Comparison of ENCODE assay signal across 10 cellular contexts in genomic region chr12:10607885-10608458, GRCh38. TPM values are rescaled to one million over a fixed set of nuclear protein-coding genes. Genes with fewer than 3 reads are reported as not detected.
DNase-seq lines count a peak whose midpoint lies in the region; ATAC-seq and TF ChIP-seq lines count a peak whose summit lies in the region.
"Had no signal": no experiment of that assay in that cellular context is flagged by ENCODE, and none has a peak within 500 bp of the region (broad histone marks: within the 10 kb centered on the region; RNA-seq: fewer than 3 reads in every experiment).

No MANE protein-coding gene starts in this region.

- H3K4me1 ChIP-seq in smooth muscle cell (ENCODE audit: low read depth): peaks cover 10% of the 10 kb centered on the region

- no peak for DNase-seq in natural killer cell treated with Interleukin-12 subunit alpha and Interleukin-12 subunit beta and Interleukin-15 and Interleukin-18, amount 100 ng/mL, for 72 hours (ENCODE audit: low spot score)
- DNase-seq in natural killer cell (no peak), MV-4-11 (lab: John Stamatoyannopoulos, UW) (peak; percentile 9), dermis blood vessel endothelial cell (peak; percentile 55), smooth muscle cell (lab: John Stamatoyannopoulos, UW; ENCODE audit: unreplicated experiment) (no peak), NCI-H524 treated with DMSO at 0.1 percent for 48 hours (lab: John Stamatoyannopoulos, UW) (no peak), foreskin melanocyte (no peak)
- DNase-seq: activated gamma-delta T cell, NCI-H187 had no signal

- H3K4me3 ChIP-seq in smooth muscle cell: no peak overlapping the region

- H3K4me3 Mint-ChIP-seq in natural killer cell treated with Interleukin-12 subunit alpha and Interleukin-12 subunit beta and Interleukin-15 and Interleukin-18, amount 100 ng/mL, for 72 hours: no peak overlapping the region
- no peak overlapping the region for H3K4me3 Mint-ChIP-seq in natural killer cell

- H3K4me1 Mint-ChIP-seq in natural killer cell treated with Interleukin-12 subunit alpha and Interleukin-12 subunit beta and Interleukin-15 and Interleukin-18, amount 100 ng/mL, for 72 hours (ENCODE audit: low read depth in 2 of 2): peaks cover 47 to 76% of the 10 kb centered on the region in 2 donors
- peaks cover 15 to 18% of the 10 kb centered on the region in 2 donors for H3K4me1 Mint-ChIP-seq in natural killer cell

- H3K36me3 Mint-ChIP-seq in natural killer cell treated with Interleukin-12 subunit alpha and Interleukin-12 subunit beta and Interleukin-15 and Interleukin-18, amount 100 ng/mL, for 72 hours: peaks cover 55% of the 10 kb centered on the region
- no peaks in the 10 kb centered on the region for H3K36me3 Mint-ChIP-seq in natural killer cell

- no peaks in the 10 kb centered on the region for H3K9me3 Mint-ChIP-seq in natural killer cell treated with Interleukin-12 subunit alpha and Interleukin-12 subunit beta and Interleukin-15 and Interleukin-18, amount 100 ng/mL, for 72 hours
- no peaks in the 10 kb centered on the region for H3K9me3 Mint-ChIP-seq in natural killer cell

- intact Hi-C loops in natural killer cell (cut with micrococcal nuclease): no loop called here

- no peak overlapping the region for H3K9ac ChIP-seq in smooth muscle cell (ENCODE audit: low read depth)

- H3F3A ChIP-seq in smooth muscle cell (ENCODE audit: low read depth): no peaks in the 10 kb centered on the region

- H3K27ac Mint-ChIP-seq in natural killer cell treated with Interleukin-12 subunit alpha and Interleukin-12 subunit beta and Interleukin-15 and Interleukin-18, amount 100 ng/mL, for 72 hours: peak overlapping the region; percentile 56 to 98
- H3K27ac Mint-ChIP-seq in natural killer cell: no peak overlapping the region

- peaks cover 16% of the 10 kb centered on the region for H3K79me2 ChIP-seq in smooth muscle cell (ENCODE audit: low read depth)

- H3K27ac ChIP-seq in smooth muscle cell (ENCODE audit: low read depth): no peak overlapping the region

- no peaks in the 10 kb centered on the region for H3K27me3 ChIP-seq in smooth muscle cell (ENCODE audit: low read depth)

- no peak overlapping the region for H3K4me2 ChIP-seq in smooth muscle cell

- TF ChIP-seq CTCF in natural killer cell (IDR thresholded peaks at IDR 0.05) (no peak), smooth muscle cell (IDR thresholded peaks at IDR 0.05; ENCODE audit: borderline replicate concordance, insufficient read depth, poor library complexity, severe bottlenecking) (peak; percentile 20)

- H3K36me3 ChIP-seq in smooth muscle cell (ENCODE audit: low read depth): peaks cover 15% of the 10 kb centered on the region

- no peak for ATAC-seq in natural killer cell treated with Interleukin-12 subunit alpha and Interleukin-12 subunit beta and Interleukin-15 and Interleukin-18, amount 100 ng/mL, for 72 hours
- ATAC-seq in natural killer cell (no peak), HG02884 (IDR thresholded peaks at IDR 0.05; ENCODE audit: unreplicated experiment) (no peak)

- WGBS in smooth muscle cell (ENCODE audit: low lambda C conversion rate): 94% methylated on average over 3 of the region's 3 CpGs

- no peaks in the 10 kb centered on the region for H3K9me3 ChIP-seq in smooth muscle cell (replicated peaks; ENCODE audit: low read depth)

- no peak overlapping the region for H2AFZ ChIP-seq in smooth muscle cell (ENCODE audit: low read depth)

- no peaks in the 10 kb centered on the region for H4K20me1 ChIP-seq in smooth muscle cell (ENCODE audit: low read depth)

- H3K27me3 Mint-ChIP-seq in natural killer cell treated with Interleukin-12 subunit alpha and Interleukin-12 subunit beta and Interleukin-15 and Interleukin-18, amount 100 ng/mL, for 72 hours: no peaks in the 10 kb centered on the region
- H3K27me3 Mint-ChIP-seq in natural killer cell (ENCODE audit: low read depth in 2 of 2): no peaks in the 10 kb centered on the region

RNA-seq across cellular contexts. Expression of gene MAGOHB, which starts 5.4 kb away (rescaled TPM):
- 10 to 100 TPM; 84.0 to 94.4 TPM for total RNA-seq in natural killer cell treated with Interleukin-12 subunit alpha and Interleukin-12 subunit beta and Interleukin-15 and Interleukin-18, amount 100 ng/mL, for 72 hours
- total RNA-seq in natural killer cell: 10 to 100 TPM; 13.0 to 16.3 (median 13.1) TPM
- total RNA-seq in dermis blood vessel endothelial cell: 7.8 and 17.6 TPM in 2 replicates
- 24.0 and 40.1 TPM in 2 replicates for total RNA-seq in smooth muscle cell
- polyA plus RNA-seq in smooth muscle cell: 62.2 and 68.4 TPM in 2 replicates

Comparison
In these comparisons a context has a peak if more than half of its experiments do, and no peak if none do; other contexts are left out.
1. H3K27ac Mint-ChIP-seq: peak in natural killer cell treated with Interleukin-12 subunit alpha and Interleukin-12 subunit beta and Interleukin-15 and Interleukin-18, amount 100 ng/mL, for 72 hours (2 of 2); none in natural killer cell (0 of 2).
2. DNase-seq: peak in MV-4-11 (single experiment) and dermis blood vessel endothelial cell (single experiment); none in natural killer cell treated with Interleukin-12 subunit alpha and Interleukin-12 subunit beta and Interleukin-15 and Interleukin-18, amount 100 ng/mL, for 72 hours (single experiment), natural killer cell (single experiment), smooth muscle cell (single experiment), NCI-H524 treated with DMSO at 0.1 percent for 48 hours (single experiment) and foreskin melanocyte (single experiment).